In genomic region chr13:111243981-111244380, GRCh38 we compare ENCODE assay signal across 3 cellular contexts.
"Had no signal": no experiment of that assay in that cellular context is flagged by ENCODE, and none has a peak within 500 bp of the region (broad histone marks: within the 10 kb centered on the region; RNA-seq: fewer than 3 reads in every experiment).

No MANE protein-coding gene starts in this region.

- ATAC-seq: GM12878 had no signal

- H3K4me3 ChIP-seq: GM12878 had no signal

- DNase-seq: GDM1, GF-D8 had no signal
